Comparison of ENCODE assay signal across 8 cellular contexts in genomic region chr2:201452058-201452736, GRCh38. TPM values are rescaled to one million over a fixed set of nuclear protein-coding genes. Genes with fewer than 3 reads are reported as not detected.
DNase-seq lines count a peak whose midpoint lies in the region; ATAC-seq and TF ChIP-seq lines count a peak whose summit lies in the region.

No MANE protein-coding gene starts in this region.

- H3K9me2 ChIP-seq in OCI-LY1 (ENCODE audit: low read depth, low read length), result no peaks in the 10 kb centered on the region

- peak overlapping the region; percentile 95 for H3K4me3 Mint-ChIP-seq in activated naive CD4-positive, alpha-beta T cell treated with anti-CD3 and anti-CD28 coated beads for 36 hours

- H4K20me1 ChIP-seq in OCI-LY1 (ENCODE audit: insufficient read depth, low read length), result no peaks in the 10 kb centered on the region

- peak overlapping the region; percentile 60 for H3K27ac Mint-ChIP-seq in activated naive CD4-positive, alpha-beta T cell treated with anti-CD3 and anti-CD28 coated beads for 36 hours

- H3K4me2 ChIP-seq in OCI-LY1 (ENCODE audit: low read length), result peak overlapping the region; percentile 62

- intact Hi-C loops in activated naive CD4-positive, alpha-beta T cell treated with anti-CD3 and anti-CD28 coated beads for 36 hours (cut with micrococcal nuclease), result loop anchor here (5.0 kb wide), 5 partner anchors 270 to 815 kb away; partner anchors contain the start of genes BZW1, CASP10, FZD7 and HYCC2
- intact Hi-C loops in mucosa of descending colon (cut with DNase I, micrococcal nuclease), result no loop called here

- H3K36me3 Mint-ChIP-seq in activated naive CD4-positive, alpha-beta T cell treated with anti-CD3 and anti-CD28 coated beads for 36 hours (ENCODE audit: low read depth), result peaks cover 5% of the 10 kb centered on the region

- peak; percentile 51 for ATAC-seq in mucosa of descending colon

- H3K9me3 ChIP-seq in OCI-LY1 (ENCODE audit: low read length), result no peaks in the 10 kb centered on the region
- no peaks in the 10 kb centered on the region for H3K9me3 ChIP-seq in ectodermal cell (ENCODE audit: control insufficient read depth, low read length)
- H3K9me3 ChIP-seq in mucosa of descending colon, result no peaks in the 10 kb centered on the region

- WGBS in ectodermal cell, 2 experiments, result 6% methylated on average over 45 of the region's 45 CpGs

- H3K4me1 ChIP-seq in OCI-LY1 (ENCODE audit: insufficient read depth, low read length, severe bottlenecking) (peaks cover 12% of the 10 kb centered on the region), ectodermal cell (ENCODE audit: control insufficient read depth, insufficient read depth, low read length) (no peaks in the 10 kb centered on the region), mucosa of descending colon (ENCODE audit: low read depth) (peaks cover 36% of the 10 kb centered on the region)

- DNase-seq in activated naive CD4-positive, alpha-beta T cell treated with anti-CD3 and anti-CD28 coated beads for 36 hours, result peak; percentile 21
- DNase-seq in activated naive CD4-positive, alpha-beta T cell (lab: John Stamatoyannopoulos, UW), result no peak
- peak in 1 of 3 donors; percentile 55 for DNase-seq in mucosa of descending colon
- DNase-seq in NCI-H510A treated with DMSO at 0.1 percent for 48 hours (lab: John Stamatoyannopoulos, UW), result no peak
- no peak for DNase-seq in NCI-H146 (lab: John Stamatoyannopoulos, UW)
- DNase-seq in islet precursor cell, result no peak

- H3K4me1 Mint-ChIP-seq in activated naive CD4-positive, alpha-beta T cell treated with anti-CD3 and anti-CD28 coated beads for 36 hours (ENCODE audit: low read depth), result peaks cover 44% of the 10 kb centered on the region

- TF ChIP-seq CTCF in OCI-LY1 (IDR thresholded peaks at IDR 0.05; ENCODE audit: low read length) (no peak), mucosa of descending colon (IDR thresholded peaks at IDR 0.05) (no peak)

- H3K36me3 ChIP-seq in OCI-LY1 (ENCODE audit: insufficient read depth, low read length) (no peaks in the 10 kb centered on the region), ectodermal cell (ENCODE audit: control insufficient read depth, insufficient read depth, low read length) (no peaks in the 10 kb centered on the region), mucosa of descending colon (ENCODE audit: low read depth) (no peaks in the 10 kb centered on the region)

- no peaks in the 10 kb centered on the region; the same call in 1 of the 2 replicates for H3K79me2 ChIP-seq in OCI-LY1 (ENCODE audit: insufficient read depth, low read length)

- H3K27me3 ChIP-seq in OCI-LY1 (ENCODE audit: insufficient read depth, low read length) (no peaks in the 10 kb centered on the region), ectodermal cell (ENCODE audit: control insufficient read depth, insufficient read depth, low read length, poor library complexity, severe bottlenecking) (peaks cover 14% of the 10 kb centered on the region)

- H3K9ac ChIP-seq in OCI-LY1 (ENCODE audit: low read length), result peak overlapping the region; percentile 97; the same call in 1 of the 2 replicates

- H2AFZ ChIP-seq in OCI-LY1 (ENCODE audit: low read length), result no peak overlapping the region

- H3K9me3 Mint-ChIP-seq in activated naive CD4-positive, alpha-beta T cell treated with anti-CD3 and anti-CD28 coated beads for 36 hours, result no peaks in the 10 kb centered on the region

- CTCF ChIA-PET in activated naive CD4-positive, alpha-beta T cell treated with anti-CD3 and anti-CD28 coated beads for 36 hours (lab: Charles Lee), result interaction anchor here (1.2 to 1.9 kb wide), 5 partner anchors 9 to 89 kb away, joined by 3 to 4 read pairs (median 4); no protein-coding TSS in a partner anchor

- no peak overlapping the region for H3K27ac ChIP-seq in OCI-LY1 (ENCODE audit: low read depth, low read length, poor library complexity, severe bottlenecking)
- H3K27ac ChIP-seq in ectodermal cell (ENCODE audit: insufficient read depth, low read depth, low read length, poor library complexity, severe bottlenecking), result no peak overlapping the region

- H3K27me3 Mint-ChIP-seq in activated naive CD4-positive, alpha-beta T cell treated with anti-CD3 and anti-CD28 coated beads for 36 hours (ENCODE audit: low read depth), result no peaks in the 10 kb centered on the region

- H3F3A ChIP-seq in OCI-LY1 (ENCODE audit: insufficient read depth, low read length), result no peaks in the 10 kb centered on the region

- H3K4me3 ChIP-seq in OCI-LY1 (ENCODE audit: low read depth, low read length, poor library complexity, severe bottlenecking), result peak overlapping the region; percentile 100
- peak overlapping the region; percentile 93 for H3K4me3 ChIP-seq in ectodermal cell (ENCODE audit: insufficient read depth, low read depth, low read length)
- H3K4me3 ChIP-seq in mucosa of descending colon, result peak overlapping the region; percentile 82

RNA-seq across cellular contexts. Expression of gene STRADB, which starts 0.7 kb away (rescaled TPM):
- 10 to 100 TPM; 17.6 to 19.1 TPM for total RNA-seq in activated naive CD4-positive, alpha-beta T cell treated with anti-CD3 and anti-CD28 coated beads for 36 hours
- 45.5 TPM for polyA plus RNA-seq in ectodermal cell (2013, experiment 1 of 4)
- polyA plus RNA-seq in ectodermal cell (2013, experiment 2 of 4), result 43.8 TPM
- polyA plus RNA-seq in ectodermal cell (2013, experiment 3 of 4), result 45.4 TPM
- polyA plus RNA-seq in ectodermal cell (2013, experiment 4 of 4), result 44.9 TPM
- 10 to 100 TPM; 47.4 to 79.1 (median 62.1) TPM for total RNA-seq in mucosa of descending colon

RNA-seq across cellular contexts. Expression of gene TRAK2, which starts 0.9 kb away (rescaled TPM):
- total RNA-seq in activated naive CD4-positive, alpha-beta T cell treated with anti-CD3 and anti-CD28 coated beads for 36 hours, result 10 to 100 TPM; 10.4 TPM
- polyA plus RNA-seq in ectodermal cell (2013, experiment 1 of 4), result 9.5 TPM
- 10.1 TPM for polyA plus RNA-seq in ectodermal cell (2013, experiment 2 of 4)
- polyA plus RNA-seq in ectodermal cell (2013, experiment 3 of 4), result 6.5 TPM
- polyA plus RNA-seq in ectodermal cell (2013, experiment 4 of 4), result 8.3 TPM
- 10 to 100 TPM; 65.6 to 82.2 (median 76.0) TPM for total RNA-seq in mucosa of descending colon

Comparison
In these comparisons a context has a peak if more than half of its experiments do, and no peak if none do; other contexts are left out.
1. RNA of gene TRAK2, which starts 0.9 kb away (total RNA-seq): 65.6 to 82.2 TPM in mucosa of descending colon; 10.4 TPM in activated naive CD4-positive, alpha-beta T cell treated with anti-CD3 and anti-CD28 coated beads for 36 hours; every median in the first group is over 4 times any median in the second.
2. Peak in every context shown above with its lines, with median percentiles within 50 percentile points of each other: H3K4me3 ChIP-seq.